In the genomic region with DNA sequence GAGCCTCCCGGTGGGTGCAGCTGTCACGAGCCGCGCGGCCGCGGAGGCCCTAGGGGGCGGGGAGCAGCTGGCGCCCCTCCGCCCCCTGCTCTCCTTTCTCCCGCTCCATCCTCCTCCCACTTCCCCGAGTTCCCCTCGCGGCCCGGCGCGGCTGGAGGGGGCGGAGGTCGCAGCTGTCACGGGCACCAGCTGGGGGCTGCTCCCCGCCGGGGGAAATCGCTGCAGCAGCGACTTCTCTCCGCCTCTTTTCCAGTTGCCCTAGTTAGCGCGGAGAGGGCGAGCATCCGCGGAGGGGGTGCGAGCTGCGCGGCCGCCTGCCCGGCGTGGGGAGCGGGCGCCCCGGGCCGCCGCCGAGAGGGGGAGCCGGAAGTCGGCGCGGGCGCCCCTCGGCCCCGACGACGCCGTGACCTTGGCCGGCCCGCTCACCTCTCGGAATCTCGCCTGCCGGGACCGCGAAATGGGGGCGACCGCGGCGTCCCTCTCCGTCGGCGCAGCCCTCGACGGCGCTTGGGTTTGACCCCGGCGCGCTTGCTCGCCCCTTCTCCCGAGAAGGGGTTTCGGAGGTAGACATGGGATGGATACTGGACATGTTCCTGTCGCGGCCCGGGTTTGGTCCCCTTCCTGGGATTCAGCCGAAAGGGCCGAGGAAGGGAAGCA, we compare ENCODE assay signal across 1 cellular context.
TF ChIP-seq lines count a peak whose summit lies in the region.

No MANE protein-coding gene starts in this region.

TF ChIP-seq in HepG2, 621 proteins besides CTCF, POLR2A, EP300 and RAD21 (continued from another document and continues in another):
- TF ChIP-seq ZNF407 (CRISPR knock-in tag; IDR thresholded peaks at IDR 0.05; ENCODE audit: not compliant biosample characterization): peak; percentile 72
- no peak for TF ChIP-seq ZNF577 (CRISPR knock-in tag; IDR thresholded peaks at IDR 0.05; ENCODE audit: borderline replicate concordance, low read depth)
- TF ChIP-seq ZNF746 (CRISPR knock-in tag; IDR thresholded peaks at IDR 0.05): no peak
- TF ChIP-seq TAF1 (CRISPR knock-in tag; IDR thresholded peaks at IDR 0.05): 0 out of 2 replicates have a peak, but pooled peaks have one; percentile 19
- TF ChIP-seq ZNF180 (CRISPR knock-in tag; IDR thresholded peaks at IDR 0.05; ENCODE audit: borderline replicate concordance, low read depth): no peak
- no peak for TF ChIP-seq ZSCAN12 (CRISPR knock-in tag; IDR thresholded peaks at IDR 0.05)
- TF ChIP-seq, protein P1, sequence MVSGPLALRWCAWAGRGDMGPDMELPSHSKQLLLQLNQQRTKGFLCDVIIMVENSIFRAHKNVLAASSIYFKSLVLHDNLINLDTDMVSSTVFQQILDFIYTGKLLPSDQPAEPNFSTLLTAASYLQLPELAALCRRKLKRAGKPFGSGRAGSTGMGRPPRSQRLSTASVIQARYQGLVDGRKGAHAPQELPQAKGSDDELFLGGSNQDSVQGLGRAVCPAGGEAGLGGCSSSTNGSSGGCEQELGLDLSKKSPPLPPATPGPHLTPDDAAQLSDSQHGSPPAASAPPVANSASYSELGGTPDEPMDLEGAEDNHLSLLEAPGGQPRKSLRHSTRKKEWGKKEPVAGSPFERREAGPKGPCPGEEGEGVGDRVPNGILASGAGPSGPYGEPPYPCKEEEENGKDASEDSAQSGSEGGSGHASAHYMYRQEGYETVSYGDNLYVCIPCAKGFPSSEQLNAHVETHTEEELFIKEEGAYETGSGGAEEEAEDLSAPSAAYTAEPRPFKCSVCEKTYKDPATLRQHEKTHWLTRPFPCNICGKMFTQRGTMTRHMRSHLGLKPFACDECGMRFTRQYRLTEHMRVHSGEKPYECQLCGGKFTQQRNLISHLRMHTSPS (CRISPR knock-in tag; IDR thresholded peaks at IDR 0.05; ENCODE audit: low read depth): no peak
- TF ChIP-seq ZNF710 (CRISPR knock-in tag; IDR thresholded peaks at IDR 0.05; ENCODE audit: borderline replicate concordance): no peak
- no peak for TF ChIP-seq ZNF318 (CRISPR knock-in tag; IDR thresholded peaks at IDR 0.05)
- peak; percentile 35; the same call in 1 of the 2 replicates for TF ChIP-seq ZNF891 (CRISPR knock-in tag; IDR thresholded peaks at IDR 0.05)
- TF ChIP-seq ZNF333 (CRISPR knock-in tag; IDR thresholded peaks at IDR 0.05; ENCODE audit: borderline replicate concordance): no peak
- TF ChIP-seq, protein P2, sequence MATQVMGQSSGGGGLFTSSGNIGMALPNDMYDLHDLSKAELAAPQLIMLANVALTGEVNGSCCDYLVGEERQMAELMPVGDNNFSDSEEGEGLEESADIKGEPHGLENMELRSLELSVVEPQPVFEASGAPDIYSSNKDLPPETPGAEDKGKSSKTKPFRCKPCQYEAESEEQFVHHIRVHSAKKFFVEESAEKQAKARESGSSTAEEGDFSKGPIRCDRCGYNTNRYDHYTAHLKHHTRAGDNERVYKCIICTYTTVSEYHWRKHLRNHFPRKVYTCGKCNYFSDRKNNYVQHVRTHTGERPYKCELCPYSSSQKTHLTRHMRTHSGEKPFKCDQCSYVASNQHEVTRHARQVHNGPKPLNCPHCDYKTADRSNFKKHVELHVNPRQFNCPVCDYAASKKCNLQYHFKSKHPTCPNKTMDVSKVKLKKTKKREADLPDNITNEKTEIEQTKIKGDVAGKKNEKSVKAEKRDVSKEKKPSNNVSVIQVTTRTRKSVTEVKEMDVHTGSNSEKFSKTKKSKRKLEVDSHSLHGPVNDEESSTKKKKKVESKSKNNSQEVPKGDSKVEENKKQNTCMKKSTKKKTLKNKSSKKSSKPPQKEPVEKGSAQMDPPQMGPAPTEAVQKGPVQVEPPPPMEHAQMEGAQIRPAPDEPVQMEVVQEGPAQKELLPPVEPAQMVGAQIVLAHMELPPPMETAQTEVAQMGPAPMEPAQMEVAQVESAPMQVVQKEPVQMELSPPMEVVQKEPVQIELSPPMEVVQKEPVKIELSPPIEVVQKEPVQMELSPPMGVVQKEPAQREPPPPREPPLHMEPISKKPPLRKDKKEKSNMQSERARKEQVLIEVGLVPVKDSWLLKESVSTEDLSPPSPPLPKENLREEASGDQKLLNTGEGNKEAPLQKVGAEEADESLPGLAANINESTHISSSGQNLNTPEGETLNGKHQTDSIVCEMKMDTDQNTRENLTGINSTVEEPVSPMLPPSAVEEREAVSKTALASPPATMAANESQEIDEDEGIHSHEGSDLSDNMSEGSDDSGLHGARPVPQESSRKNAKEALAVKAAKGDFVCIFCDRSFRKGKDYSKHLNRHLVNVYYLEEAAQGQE (IDR thresholded peaks at IDR 0.05; ENCODE audit: borderline replicate concordance in 1 of 2, low read depth in 1 of 2, low read length in 2 of 2): no peak
- TF ChIP-seq ZKSCAN5 (CRISPR knock-in tag; IDR thresholded peaks at IDR 0.05): no peak
- TF ChIP-seq, protein P3, sequence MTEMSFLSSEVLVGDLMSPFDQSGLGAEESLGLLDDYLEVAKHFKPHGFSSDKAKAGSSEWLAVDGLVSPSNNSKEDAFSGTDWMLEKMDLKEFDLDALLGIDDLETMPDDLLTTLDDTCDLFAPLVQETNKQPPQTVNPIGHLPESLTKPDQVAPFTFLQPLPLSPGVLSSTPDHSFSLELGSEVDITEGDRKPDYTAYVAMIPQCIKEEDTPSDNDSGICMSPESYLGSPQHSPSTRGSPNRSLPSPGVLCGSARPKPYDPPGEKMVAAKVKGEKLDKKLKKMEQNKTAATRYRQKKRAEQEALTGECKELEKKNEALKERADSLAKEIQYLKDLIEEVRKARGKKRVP (CRISPR knock-in tag; IDR thresholded peaks at IDR 0.05): no peak
